Comparison of ENCODE assay signal across 8 cellular contexts in the genomic region with DNA sequence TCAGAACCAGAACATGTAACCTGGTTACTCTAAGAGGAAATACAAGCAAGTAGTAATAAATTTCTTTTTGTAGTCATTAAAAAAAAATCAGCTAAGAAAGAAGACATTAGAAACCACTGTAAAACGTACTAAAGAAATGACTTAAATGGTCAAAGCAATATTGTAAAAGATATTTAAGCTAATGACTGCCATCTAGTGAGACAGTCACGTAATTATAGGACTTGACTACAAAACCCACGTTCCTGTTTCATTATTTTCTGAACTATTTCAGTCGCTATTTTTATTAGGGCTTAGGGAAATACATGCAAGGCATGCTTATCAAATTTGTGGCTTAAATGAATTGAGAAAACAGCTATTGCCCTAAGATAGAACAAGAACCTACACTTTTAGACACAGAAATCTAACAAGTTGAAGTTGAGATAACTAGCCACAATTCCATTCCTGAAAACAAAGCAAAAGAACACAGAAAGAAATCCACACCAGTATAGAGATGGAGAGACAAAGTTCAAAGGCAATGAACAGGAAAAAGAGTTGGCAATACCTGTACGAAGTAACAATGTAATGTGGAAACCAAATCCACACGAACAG. TPM values are rescaled to one million over a fixed set of nuclear protein-coding genes. Genes with fewer than 3 reads are reported as not detected.
DNase-seq lines count a peak whose midpoint lies in the region; ATAC-seq and TF ChIP-seq lines count a peak whose summit lies in the region.

No MANE protein-coding gene starts in this region.

- peak; percentile 67 for DNase-seq in EH (ENCODE audit: low read depth)
- peak; percentile 73 for DNase-seq in HFFc6
- DNase-seq in NCI-H748 treated with DMSO at 0.1 percent for 48 hours (lab: John Stamatoyannopoulos, UW): peak; percentile 39
- peak; percentile 78 for DNase-seq in dedifferentiated amniotic fluid mesenchymal stem cell (ENCODE audit: extremely low spot score)
- no peak for DNase-seq in nephron progenitor cell
- no peak for DNase-seq in NK-92 (lab: John Stamatoyannopoulos, UW; ENCODE audit: unreplicated experiment)
- DNase-seq in effector CD8-positive, alpha-beta T cell (lab: John Stamatoyannopoulos, UW): no peak

- peaks cover 17% of the 10 kb centered on the region for H3K4me1 Mint-ChIP-seq in HFFc6 (ENCODE audit: low read depth)
- H3K4me1 Mint-ChIP-seq in nephron progenitor cell: no peaks in the 10 kb centered on the region

- no peak overlapping the region for H3K4me3 Mint-ChIP-seq in HFFc6
- no peak overlapping the region for H3K4me3 Mint-ChIP-seq in nephron progenitor cell

- H3K36me3 Mint-ChIP-seq in HFFc6 (ENCODE audit: low read depth) (peaks cover 16% of the 10 kb centered on the region), nephron progenitor cell (ENCODE audit: low read depth) (peaks cover 56% of the 10 kb centered on the region)

- ATAC-seq in GM18873 (IDR thresholded peaks at IDR 0.05; ENCODE audit: low FRiP score, unreplicated experiment): no peak

- H3K27me3 Mint-ChIP-seq in HFFc6 (ENCODE audit: insufficient read depth) (no peaks in the 10 kb centered on the region), nephron progenitor cell (ENCODE audit: low read depth, poor library complexity) (peaks cover 4% of the 10 kb centered on the region)

- H3K9me3 Mint-ChIP-seq in HFFc6 (no peaks in the 10 kb centered on the region), nephron progenitor cell (peaks cover 7% of the 10 kb centered on the region)

- H3K27ac Mint-ChIP-seq in HFFc6 (peak overlapping the region; percentile 77), nephron progenitor cell (peak overlapping the region; percentile 86)

- peak; percentile 80 for TF ChIP-seq CTCF in HFFc6 (IDR thresholded peaks at IDR 0.05)
- TF ChIP-seq CTCF in nephron progenitor cell (IDR thresholded peaks at IDR 0.05): peak; percentile 45

RNA-seq across cellular contexts. Expression of a gene that starts 17.9 kb away (rescaled TPM):
- total RNA-seq in HFFc6 (2021; fragmentation: NEBNext Ultra II Directional; extraction: Animal tissue kit (Norgen Biotek cat#: 25700)): 10 to 100 TPM; 31.0 to 41.9 (median 33.4) TPM

RNA-seq across cellular contexts. Expression of a gene that starts 19.3 kb away (rescaled TPM):
- 10 to 100 TPM; 23.2 to 37.8 (median 36.2) TPM for total RNA-seq in HFFc6 (2021; fragmentation: NEBNext Ultra II Directional; extraction: Animal tissue kit (Norgen Biotek cat#: 25700))

Comparison
In these comparisons a context has a peak if more than half of its experiments do, and no peak if none do; other contexts are left out.
1. DNase-seq: peak in EH (single experiment), HFFc6 (single experiment), NCI-H748 treated with DMSO at 0.1 percent for 48 hours (single experiment) and dedifferentiated amniotic fluid mesenchymal stem cell (single experiment); none in nephron progenitor cell (single experiment), NK-92 (single experiment) and effector CD8-positive, alpha-beta T cell (single experiment).